ENCODE assay signal across 8 cellular contexts in the genomic region with DNA sequence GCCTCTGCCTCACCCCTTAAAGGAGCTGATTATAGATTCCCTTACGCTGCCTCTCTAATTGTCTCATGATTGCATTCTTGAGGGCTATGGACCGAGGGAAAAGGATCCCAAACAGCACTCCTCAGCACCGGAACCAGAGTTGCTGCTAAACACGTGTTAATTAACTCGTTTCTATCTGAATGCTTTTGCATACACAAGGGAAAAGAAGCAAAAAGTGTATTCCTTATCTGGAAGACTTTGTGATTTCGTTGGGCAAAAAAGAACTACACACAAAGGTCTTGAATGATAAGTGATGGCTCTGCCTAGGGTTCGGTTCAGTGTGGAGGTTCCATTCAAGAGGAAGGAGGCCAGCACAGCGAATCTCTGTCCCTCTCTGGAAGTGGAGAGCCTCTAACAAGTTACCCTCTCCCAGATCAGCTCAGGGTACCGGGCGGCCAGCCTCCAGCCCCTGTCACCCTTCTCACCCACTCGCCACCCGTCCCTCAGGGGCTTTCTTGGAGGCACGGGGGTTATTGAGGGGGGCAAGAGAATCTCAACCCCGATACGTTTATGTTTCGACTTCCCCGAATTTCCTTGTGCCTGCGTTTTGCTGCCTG. TPM values are rescaled to one million over a fixed set of nuclear protein-coding genes. Genes with fewer than 3 reads are reported as not detected.
A peak's percentile ranks its signal among the peaks of the same experiment; 100 is the strongest.
DNase-seq lines count a peak whose midpoint lies in the region; ATAC-seq, FAIRE-seq and TF ChIP-seq lines count a peak whose summit lies in the region.

No MANE protein-coding gene starts in this region.

- FAIRE-seq in kidney (lab: Jason Lieb, UNC) = no peak

- H3K27ac Mint-ChIP-seq in stimulated activated naive B cell treated with anti-CD40 and anti-IgM and Interleukin-4, amounts not matched to agents 10 μg/mL and 1 μg/mL and 100 μg/mL, for 72 hours = peak overlapping the region; percentile 95

- H3K36me3 Mint-ChIP-seq in stimulated activated naive B cell treated with anti-CD40 and anti-IgM and Interleukin-4, amounts not matched to agents 10 μg/mL and 1 μg/mL and 100 μg/mL, for 72 hours = peaks cover 13 to 23% of the 10 kb centered on the region in 2 donors

- H3K4me1 ChIP-seq in DND-41 (ENCODE audit: insufficient read depth, low read length) (peaks cover 55% of the 10 kb centered on the region), kidney (ENCODE audit: control insufficient read depth in 1 of 2, insufficient read depth in 1 of 2, low read depth in 1 of 2, low read length in 2 of 2) (peaks cover 19 to 38% of the 10 kb centered on the region in 2 donors)

- TF ChIP-seq CTCF in DND-41 (IDR thresholded peaks at IDR 0.05; ENCODE audit: borderline replicate concordance, extremely low read depth, low read length, poor library complexity, severe bottlenecking) (no peak), kidney (IDR thresholded peaks at IDR 0.05; ENCODE audit: borderline replicate concordance, extremely low read depth, insufficient read depth) (no peak)

- H3K36me3 ChIP-seq in DND-41 (ENCODE audit: insufficient read depth, low read length) (peaks cover 20% of the 10 kb centered on the region), KOPT-K1 (ENCODE audit: insufficient read depth, low read length) (peaks cover 5% of the 10 kb centered on the region; the same call in 1 of the 2 replicates), kidney (ENCODE audit: control insufficient read depth in 1 of 2, insufficient read depth in 2 of 2, low read length in 2 of 2) (no peaks in the 10 kb centered on the region)

- H3K4me3 Mint-ChIP-seq in stimulated activated naive B cell treated with anti-CD40 and anti-IgM and Interleukin-4, amounts not matched to agents 10 μg/mL and 1 μg/mL and 100 μg/mL, for 72 hours = peak overlapping the region; percentile 95 to 99

- ATAC-seq in DND-41 (ENCODE audit: insufficient read depth, low read depth) = no peak
- no peak for ATAC-seq in stimulated activated naive B cell treated with anti-CD40 and anti-IgM and Interleukin-4, amounts not matched to agents 10 μg/mL and 1 μg/mL and 100 μg/mL, for 72 hours (replicated peaks)
- no peak for ATAC-seq in GM18511 (IDR thresholded peaks at IDR 0.05; ENCODE audit: unreplicated experiment)
- no peak for ATAC-seq in HG02884 (IDR thresholded peaks at IDR 0.05; ENCODE audit: unreplicated experiment)

- H3K9ac ChIP-seq in DND-41 (ENCODE audit: low read depth, low read length) (peak overlapping the region; percentile 68), kidney (ENCODE audit: low read length in 2 of 2) (peak overlapping the region; percentile 93 to 95)

- H3K9me3 ChIP-seq in DND-41 (ENCODE audit: insufficient read depth, low read length, severe bottlenecking) = no peaks in the 10 kb centered on the region
- H3K9me3 ChIP-seq in KOPT-K1 (ENCODE audit: insufficient read depth, low read length, poor library complexity, severe bottlenecking) = no peaks in the 10 kb centered on the region
- no peaks in the 10 kb centered on the region for H3K9me3 ChIP-seq in kidney (ENCODE audit: control insufficient read depth in 1 of 2, low read length in 2 of 2)

- no peak for DNase-seq in DND-41
- peak; percentile 56 for DNase-seq in amniotic epithelial cell (ENCODE audit: low read depth)
- no peak for DNase-seq in kidney
- no peak for DNase-seq in stimulated activated naive B cell treated with anti-CD40 and anti-IgM and Interleukin-4, amounts not matched to agents 10 μg/mL and 1 μg/mL and 100 μg/mL, for 72 hours
- no peak for DNase-seq in ecto neural progenitor cell (ENCODE audit: low spot score)

- peaks cover 26 to 47% of the 10 kb centered on the region in 2 donors for H3K4me1 Mint-ChIP-seq in stimulated activated naive B cell treated with anti-CD40 and anti-IgM and Interleukin-4, amounts not matched to agents 10 μg/mL and 1 μg/mL and 100 μg/mL, for 72 hours

- peak overlapping the region; percentile 84 to 85 for H3K4me3 ChIP-seq in DND-41 (ENCODE audit: low read depth in 1 of 2, low read length in 2 of 2)
- peak overlapping the region; percentile 82 to 93 for H3K4me3 ChIP-seq in kidney (ENCODE audit: low read length in 2 of 2)

- peak overlapping the region; percentile 96 for H3K4me2 ChIP-seq in DND-41 (ENCODE audit: insufficient read depth, low read length)

- H3K27me3 ChIP-seq in DND-41 (ENCODE audit: insufficient read depth, low read length, poor library complexity) = no peaks in the 10 kb centered on the region

- H3K79me2 ChIP-seq in DND-41 (ENCODE audit: insufficient read depth, low read length) = peaks cover 39% of the 10 kb centered on the region

- H4K20me1 ChIP-seq in DND-41 (ENCODE audit: insufficient read depth, low read length) = peaks cover 27% of the 10 kb centered on the region

- H3K9me3 Mint-ChIP-seq in stimulated activated naive B cell treated with anti-CD40 and anti-IgM and Interleukin-4, amounts not matched to agents 10 μg/mL and 1 μg/mL and 100 μg/mL, for 72 hours = no peaks in the 10 kb centered on the region

- H3K27ac ChIP-seq in DND-41 (ENCODE audit: low read length) (peak overlapping the region; percentile 92), KOPT-K1 (ENCODE audit: low read depth, low read length, poor library complexity, severe bottlenecking) (peak overlapping the region; percentile 67), kidney (ENCODE audit: low read depth in 2 of 2, low read length in 2 of 2) (peak overlapping the region; percentile 99 to 100)

- peaks cover 0 to 4% of the 10 kb centered on the region in 2 donors for H3K27me3 Mint-ChIP-seq in stimulated activated naive B cell treated with anti-CD40 and anti-IgM and Interleukin-4, amounts not matched to agents 10 μg/mL and 1 μg/mL and 100 μg/mL, for 72 hours

- peak overlapping the region; percentile 92 for H2AFZ ChIP-seq in DND-41 (ENCODE audit: low read depth, low read length)

- intact Hi-C loops in kidney (cut with DNase I) = no loop called here

RNA-seq across cellular contexts. Expression of gene SLC4A2, which starts 0.5 kb away (rescaled TPM):
- 104 TPM for total RNA-seq in kidney
- 150 TPM for polyA plus RNA-seq in kidney (ENCODE audit: insufficient read depth, low read depth, low replicate concordance)

RNA-seq across cellular contexts. Expression of gene CDK5, which starts 1.2 kb away (rescaled TPM):
- 9.1 TPM for total RNA-seq in kidney
- 21.5 TPM for polyA plus RNA-seq in kidney (ENCODE audit: insufficient read depth, low read depth, low replicate concordance)

RNA-seq across cellular contexts. Expression of gene ASIC3, which starts 10.5 kb away (rescaled TPM):
- total RNA-seq in kidney = 1.9 TPM
- 3.1 TPM for polyA plus RNA-seq in kidney (ENCODE audit: insufficient read depth, low read depth, low replicate concordance)

RNA-seq across cellular contexts. Expression of gene FASTK, which starts 21.7 kb away (rescaled TPM):
- 71.2 TPM for total RNA-seq in kidney
- 116 TPM for polyA plus RNA-seq in kidney (ENCODE audit: insufficient read depth, low read depth, low replicate concordance)

RNA-seq across cellular contexts. Expression of gene TMUB1, which starts 24.4 kb away (rescaled TPM):
- total RNA-seq in kidney = 36.9 TPM
- polyA plus RNA-seq in kidney (ENCODE audit: insufficient read depth, low read depth, low replicate concordance) = 79.9 TPM
